Comparison of ENCODE assay signal across 1 cellular context in genomic region chr19:1851581-1852293, GRCh38.
TF ChIP-seq lines count a peak whose summit lies in the region.

No MANE protein-coding gene starts in this region.

TF ChIP-seq in HepG2, 621 proteins besides CTCF, POLR2A, EP300 and RAD21:
- TF ChIP-seq GATAD1 (CRISPR knock-in tag; IDR thresholded peaks at IDR 0.05), result no peak
- TF ChIP-seq AGO2 (optimal IDR thresholded peaks at IDR 0.05; ENCODE audit: low read depth, low read length), result peak; percentile 26
